Comparison of ENCODE assay signal across 27 cellular contexts in the genomic region with DNA sequence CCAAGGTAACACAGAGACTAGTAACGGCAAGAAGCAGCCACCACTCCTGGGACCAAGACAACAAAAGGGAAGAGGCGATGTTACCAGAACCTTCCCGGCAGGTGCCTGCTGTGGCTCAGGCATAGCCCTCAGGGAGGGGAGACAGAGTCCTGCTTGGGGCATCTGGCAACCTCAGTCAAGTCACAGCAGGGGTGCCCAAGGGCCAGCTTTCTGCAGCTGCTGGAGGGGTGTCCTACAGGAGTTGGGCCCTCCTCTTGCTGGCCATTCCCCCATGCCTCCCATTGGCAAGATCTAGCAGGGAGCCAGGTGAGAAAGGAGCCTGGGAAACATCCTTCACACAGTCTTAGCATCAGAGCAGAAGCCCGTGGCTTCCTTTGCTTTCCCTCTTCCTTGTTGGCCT. TPM values are rescaled to one million over a fixed set of nuclear protein-coding genes. Genes with fewer than 3 reads are reported as not detected.
A peak's percentile ranks its signal among the peaks of the same experiment; 100 is the strongest.
DNase-seq lines count a peak whose midpoint lies in the region; ATAC-seq and TF ChIP-seq lines count a peak whose summit lies in the region.
"Had no signal": no experiment of that assay in that cellular context is flagged by ENCODE, and none has a peak within 500 bp of the region (broad histone marks: within the 10 kb centered on the region; RNA-seq: fewer than 3 reads in every experiment).

No MANE protein-coding gene starts in this region.

- POLR2A ChIA-PET in IMR-90 (lab: Charles Lee; ENCODE audit: unreplicated experiment), result no interaction called here
- POLR2A ChIA-PET in CD8-positive, alpha-beta memory T cell (lab: Charles Lee), result no interaction called here

- no peak overlapping the region for H3K9ac ChIP-seq in IMR-90 (ENCODE audit: low read depth, low read length)
- no peak overlapping the region for H3K9ac ChIP-seq in mesendoderm (ENCODE audit: low read length)

- H3K9me3 ChIP-seq in IMR-90 (ENCODE audit: control insufficient read depth, insufficient read depth, low read length), result peaks cover 2% of the 10 kb centered on the region; the same call in 1 of the 2 replicates
- H3K9me3 ChIP-seq in CD8-positive, alpha-beta memory T cell (ENCODE audit: low read length), result no peaks in the 10 kb centered on the region
- H3K9me3 ChIP-seq: BE2C, heart left ventricle had no signal

- H4K5ac ChIP-seq in IMR-90 (ENCODE audit: low read depth, low read length) (no peak overlapping the region; the same call in 1 of the 2 replicates), mesendoderm (ENCODE audit: low read length) (no peak overlapping the region)

- 100% methylated on average over 1 of the region's 4 CpGs; no CpG with 5 or more reads in 1 of the 2 experiments for WGBS in IMR-90 (ENCODE audit: extremely low coverage in 2 of 2, insufficient read length in 1 of 2), 2 experiments
- WGBS in mesendoderm (ENCODE audit: extremely low coverage, insufficient coverage, low lambda C conversion rate), result no CpG with 5 or more reads among the region's 4 CpGs

- H2BK5ac ChIP-seq in IMR-90 (ENCODE audit: low read depth, low read length, poor library complexity, severe bottlenecking) (no peak overlapping the region), mesendoderm (ENCODE audit: low read length) (no peak overlapping the region)

- no peak for TF ChIP-seq CTCF in IMR-90 (conservative IDR thresholded peaks at IDR 0.05; ENCODE audit: low read depth, low read length)
- no peak for TF ChIP-seq CTCF in dorsolateral prefrontal cortex (IDR thresholded peaks at IDR 0.05 in 54 of 56, conservative IDR thresholded peaks at IDR 0.05 in 2 of 56; ENCODE audit: low read depth in 1 of 56, partially characterized antibody in 56 of 56)

- H3K4me3 ChIP-seq in IMR-90 (ENCODE audit: insufficient read depth, low read depth, low read length), result no peak overlapping the region
- H3K4me3 ChIP-seq in dorsolateral prefrontal cortex, result peak overlapping the region in 1 of 59 donors; percentile 9
- H3K4me3 ChIP-seq in mesendoderm (ENCODE audit: low read length), result no peak overlapping the region
- H3K4me3 ChIP-seq in CD8-positive, alpha-beta memory T cell (ENCODE audit: low read length), result no peak overlapping the region
- H3K4me3 ChIP-seq: heart left ventricle, PC-9 had no signal

- H3K4me1 Mint-ChIP-seq in CD8-positive, alpha-beta memory T cell, result no peaks in the 10 kb centered on the region
- H3K4me1 Mint-ChIP-seq: activated naive CD4-positive, alpha-beta T cell treated with anti-CD3 and anti-CD28 coated beads, Interleukin-2, amount 50 U/mL, for 24 hours had no signal

- H3K79me1 ChIP-seq in IMR-90 (ENCODE audit: low read depth in 1 of 2, low read length in 2 of 2), result peaks cover 37 to 87% of the 10 kb centered on the region in 2 experiments
- peaks cover 8% of the 10 kb centered on the region for H3K79me1 ChIP-seq in mesendoderm (ENCODE audit: low read length)

- CTCF ChIA-PET in IMR-90 (lab: Yijun Ruan, JAX), result interaction anchor here (0.6 kb wide), 1 partner anchor 22 kb away, joined by 3 read pairs; no protein-coding TSS in a partner anchor
- CTCF ChIA-PET in CD8-positive, alpha-beta memory T cell (lab: Charles Lee), result no interaction called here

- peaks cover 22% of the 10 kb centered on the region for H4K20me1 ChIP-seq in IMR-90 (ENCODE audit: insufficient read depth, low read length)

- no peaks in the 10 kb centered on the region; the same call in 1 of the 2 replicates for H3K36me3 ChIP-seq in IMR-90 (ENCODE audit: control insufficient read depth, insufficient read depth, low read length)
- no peaks in the 10 kb centered on the region for H3K36me3 ChIP-seq in mesendoderm (ENCODE audit: control insufficient read depth, insufficient read depth, low read length)
- H3K36me3 ChIP-seq in CD8-positive, alpha-beta memory T cell (ENCODE audit: insufficient read depth, low read length), result no peaks in the 10 kb centered on the region
- H3K36me3 ChIP-seq: BE2C, heart left ventricle had no signal

- no peak overlapping the region for H3K27ac Mint-ChIP-seq in CD8-positive, alpha-beta memory T cell
- H3K27ac Mint-ChIP-seq: activated CD8-positive, alpha-beta T cell treated with anti-CD3 and anti-CD28 coated beads for 36 hours; activated naive CD4-positive, alpha-beta T cell treated with anti-CD3 and anti-CD28 coated beads, Interleukin-2, amount 50 U/mL, for 24 hours; activated T-helper 1 cell treated with anti-CD3 and anti-CD28 coated beads, Interleukin-12 subunit alpha, Interleukin-12 subunit beta, Interleukin-2, Interleukin-4 antibody, amounts not matched to agents 30 ng/mL and 10 ng/mL and 1 ng/mL, durations not matched to agents 14 hours and 24 hours and 36 hours; CD8-positive, alpha-beta T cell; H9 had no signal

- in situ Hi-C loops in IMR-90 (cut with MboI; ENCODE audit: low sequenced_read_pairs), result no loop called here

- H3K4me1 ChIP-seq in IMR-90 (ENCODE audit: control insufficient read depth, insufficient read depth, low read length) (peaks cover 25% of the 10 kb centered on the region), mesendoderm (ENCODE audit: control insufficient read depth, low read depth, low read length) (peaks cover 9% of the 10 kb centered on the region)
- H3K4me1 ChIP-seq in CD8-positive, alpha-beta memory T cell (ENCODE audit: insufficient read depth, low read length), result no peaks in the 10 kb centered on the region
- H3K4me1 ChIP-seq: BE2C had no signal

- intact Hi-C loops in IMR-90 (cut with micrococcal nuclease) (no loop called here), dorsolateral prefrontal cortex (cut with DNase I) (no loop called here)

- H2AFZ ChIP-seq in IMR-90 (replicated peaks; ENCODE audit: low read length, poor library complexity), result no peak overlapping the region
- H2AFZ ChIP-seq: PC-9 had no signal

- peaks cover 4% of the 10 kb centered on the region for H3K79me2 ChIP-seq in mesendoderm (ENCODE audit: control insufficient read depth, insufficient read depth, low read length)

- H3K23ac ChIP-seq in IMR-90 (ENCODE audit: low read depth, low read length) (peak overlapping the region; percentile 31; the same call in 1 of the 2 replicates), mesendoderm (ENCODE audit: low read length) (no peak overlapping the region)

- no peaks in the 10 kb centered on the region for H3K9me3 Mint-ChIP-seq in CD8-positive, alpha-beta memory T cell
- H3K9me3 Mint-ChIP-seq: activated CD8-positive, alpha-beta T cell treated with anti-CD3 and anti-CD28 coated beads for 36 hours; activated naive CD4-positive, alpha-beta T cell treated with anti-CD3 and anti-CD28 coated beads, Interleukin-2, amount 50 U/mL, for 24 hours; activated T-helper 1 cell treated with anti-CD3 and anti-CD28 coated beads, Interleukin-12 subunit alpha, Interleukin-12 subunit beta, Interleukin-2, Interleukin-4 antibody, amounts not matched to agents 30 ng/mL and 10 ng/mL and 1 ng/mL, durations not matched to agents 14 hours and 24 hours and 36 hours; CD8-positive, alpha-beta T cell; H9 had no signal

- H3K14ac ChIP-seq in IMR-90 (replicated peaks; ENCODE audit: low read depth, low read length), result 0 out of 2 replicates have a peak overlapping the region, but pooled peaks have one; percentile 8

- no peak for TF ChIP-seq POLR2A in IMR-90 (IDR thresholded peaks at IDR 0.05; ENCODE audit: low read depth, low read length)

- no peak overlapping the region for H2BK20ac ChIP-seq in IMR-90 (ENCODE audit: low read depth, low read length)

- no peak overlapping the region for H2BK120ac ChIP-seq in IMR-90 (ENCODE audit: low read depth, low read length)
- H2BK120ac ChIP-seq in mesendoderm (ENCODE audit: low read depth, low read length), result no peak overlapping the region

- dilution Hi-C loops in IMR-90 (cut with HindIII; ENCODE audit: low sequenced_read_pairs, unreplicated experiment), result no loop called here

- no peak overlapping the region for H2AK5ac ChIP-seq in IMR-90 (ENCODE audit: low read depth, low read length)
- H2AK5ac ChIP-seq in mesendoderm (ENCODE audit: low read length), result no peak overlapping the region

- peaks cover 29% of the 10 kb centered on the region for H3K9me1 ChIP-seq in IMR-90 (ENCODE audit: insufficient read depth, low read length)

- H2BK15ac ChIP-seq in IMR-90 (ENCODE audit: low read depth, low read length) (no peak overlapping the region), mesendoderm (replicated peaks; ENCODE audit: low read depth) (no peak overlapping the region)

- DNase-seq in IMR-90 (no peak), dorsolateral prefrontal cortex (no peak), mesendoderm (peak; percentile 48), Ammon's horn (ENCODE audit: low spot score) (no peak), T1000 (lab: John Stamatoyannopoulos, UW) (no peak)
- DNase-seq in CD8-positive, alpha-beta memory T cell, result no peak
- DNase-seq in activated naive CD4-positive, alpha-beta T cell treated with anti-CD3 and anti-CD28 coated beads, Interleukin-2, amount 50 U/mL, for 16 hours, result no peak
- DNase-seq: ACHN; activated CD8-positive, alpha-beta memory T cell treated with anti-CD3 and anti-CD28 coated beads, Interleukin-2, amount 50 U/mL, for 48 hours; activated CD8-positive, alpha-beta T cell treated with anti-CD3 and anti-CD28 coated beads for 36 hours; BE2C; CD8-positive, alpha-beta T cell; cortex of kidney; foreskin keratinocyte; H9; heart left ventricle; KG1; NCI-H1092 treated with DMSO at 0.1 percent for 48 hours; NCI-H1930; NCI-H526; PC-9; Right ventricle myocardium superior; stimulated activated naive CD4-positive, alpha-beta T cell; T-helper 2 cell had no signal

- H4K8ac ChIP-seq in IMR-90 (ENCODE audit: low read depth in 2 of 2, low read length in 2 of 2) (no peak overlapping the region), mesendoderm (ENCODE audit: low read depth, low read length) (no peak overlapping the region)

- no peaks in the 10 kb centered on the region for H3K36me3 Mint-ChIP-seq in CD8-positive, alpha-beta memory T cell
- H3K36me3 Mint-ChIP-seq: activated naive CD4-positive, alpha-beta T cell treated with anti-CD3 and anti-CD28 coated beads, Interleukin-2, amount 50 U/mL, for 24 hours; CD8-positive, alpha-beta T cell had no signal

- H2AK9ac ChIP-seq in IMR-90 (replicated peaks; ENCODE audit: low read depth, low read length, poor library complexity), result no peak overlapping the region

- no peak overlapping the region for H3K27ac ChIP-seq in IMR-90 (ENCODE audit: insufficient read depth, low read length)
- H3K27ac ChIP-seq in dorsolateral prefrontal cortex, result peak overlapping the region; percentile 41 to 99 (median 92)
- H3K27ac ChIP-seq in mesendoderm (ENCODE audit: low read depth, low read length), result peak overlapping the region; percentile 10
- H3K27ac ChIP-seq in temporal lobe (ENCODE audit: low read depth, low read length), result peak overlapping the region; percentile 98
- no peak overlapping the region for H3K27ac ChIP-seq in CD8-positive, alpha-beta memory T cell (ENCODE audit: low read depth, low read length)
- H3K27ac ChIP-seq: foreskin keratinocyte, PC-9 had no signal

- H3K56ac ChIP-seq in IMR-90 (ENCODE audit: extremely low read depth, insufficient read depth, low read length) (no peak overlapping the region), mesendoderm (ENCODE audit: low read length) (no peak overlapping the region)

- no peak for TF ChIP-seq RAD21 in IMR-90 (IDR thresholded peaks at IDR 0.05; ENCODE audit: low read length)

- H3K4me2 ChIP-seq in IMR-90 (ENCODE audit: low read depth, low read length) (no peak overlapping the region), mesendoderm (ENCODE audit: low read length) (no peak overlapping the region)
- H3K4me2 ChIP-seq: PC-9 had no signal

- ATAC-seq in IMR-90 (ENCODE audit: low read depth), result no peak
- ATAC-seq: activated CD8-positive, alpha-beta T cell treated with anti-CD3 and anti-CD28 coated beads for 36 hours; CD8-positive, alpha-beta T cell; foreskin keratinocyte; heart left ventricle had no signal

- H3K4me3 Mint-ChIP-seq in CD8-positive, alpha-beta memory T cell, result no peak overlapping the region
- H3K4me3 Mint-ChIP-seq: activated CD8-positive, alpha-beta T cell treated with anti-CD3 and anti-CD28 coated beads for 36 hours; activated naive CD4-positive, alpha-beta T cell treated with anti-CD3 and anti-CD28 coated beads, Interleukin-2, amount 50 U/mL, for 24 hours; activated T-helper 1 cell treated with anti-CD3 and anti-CD28 coated beads, Interleukin-12 subunit alpha, Interleukin-12 subunit beta, Interleukin-2, Interleukin-4 antibody, amounts not matched to agents 30 ng/mL and 10 ng/mL and 1 ng/mL, durations not matched to agents 14 hours and 24 hours and 36 hours; CD8-positive, alpha-beta T cell; H9 had no signal

- H3K18ac ChIP-seq in IMR-90 (ENCODE audit: low read depth, low read length) (no peak overlapping the region), mesendoderm (ENCODE audit: low read length) (no peak overlapping the region)

- H4K91ac ChIP-seq in IMR-90 (ENCODE audit: insufficient read depth, low read depth, low read length), result no peak overlapping the region

- H3K27me3 ChIP-seq in IMR-90 (ENCODE audit: control insufficient read depth, insufficient read depth, low read length) (no peaks in the 10 kb centered on the region), dorsolateral prefrontal cortex (no peaks in the 10 kb centered on the region), mesendoderm (ENCODE audit: insufficient read depth, low read length, poor library complexity) (no peaks in the 10 kb centered on the region)
- H3K27me3 ChIP-seq in CD8-positive, alpha-beta memory T cell (ENCODE audit: insufficient read depth, low read length, poor library complexity, severe bottlenecking), result no peaks in the 10 kb centered on the region
- H3K27me3 ChIP-seq: BE2C, foreskin keratinocyte, heart left ventricle had no signal

- H3K27me3 Mint-ChIP-seq in CD8-positive, alpha-beta memory T cell, result peaks cover 5 to 13% of the 10 kb centered on the region in 2 donors

- no peak overlapping the region for H3K4ac ChIP-seq in IMR-90 (ENCODE audit: low read depth, low read length)
- no peak overlapping the region for H3K4ac ChIP-seq in mesendoderm (ENCODE audit: low read depth, low read length)

- BruUV-seq in IMR-90 (replicated peaks; lab: Mats Ljungman, UMichigan), result no TSS peak

RNA-seq across cellular contexts. Expression of gene SCHIP1, which starts 48.3 kb away (rescaled TPM):
- total RNA-seq in IMR-90 (2012; rRNA removed) (5.0 and 5.4 TPM in 2 replicates), dorsolateral prefrontal cortex (100 to 1,000 TPM in 47 of 120 experiments, 10 to 100 TPM in 73; 43.3 to 151 (median 93.9) TPM), temporal lobe (34.7 TPM)
- 2.8 and 3.9 TPM in 2 replicates for polyA plus RNA-seq in IMR-90 (2012; rRNA removed)
- polyA plus RNA-seq in IMR-90 (2012; cell fraction: cytosol; rRNA removed), result 0.21 and 0.57 TPM in 2 replicates
- polyA plus RNA-seq in IMR-90 (2012; cell fraction: nucleus; rRNA removed; ENCODE audit: low replicate concordance), result 3.5 and 19.4 TPM in 2 replicates
- polyA plus RNA-seq in mesendoderm (2013, experiment 1 of 2), result 6.3 TPM
- polyA plus RNA-seq in mesendoderm (2013, experiment 2 of 2), result 7.4 TPM
- total RNA-seq in CD8-positive, alpha-beta memory T cell, result not detected
- polyA plus RNA-seq in CD8-positive, alpha-beta memory T cell, result not detected
- total RNA-seq: activated CD8-positive, alpha-beta T cell treated with anti-CD3 and anti-CD28 coated beads for 36 hours; activated T-helper 1 cell treated with anti-CD3 and anti-CD28 coated beads, Interleukin-12 subunit alpha, Interleukin-12 subunit beta, Interleukin-2, Interleukin-4 antibody, amounts not matched to agents 30 ng/mL and 10 ng/mL and 1 ng/mL, durations not matched to agents 14 hours and 24 hours and 36 hours; CD8-positive, alpha-beta T cell had no signal

Comparison
In these comparisons a context has a peak if more than half of its experiments do, and no peak if none do; other contexts are left out.
1. H3K27ac ChIP-seq: peak in dorsolateral prefrontal cortex (59 of 59), mesendoderm (single experiment) and temporal lobe (single experiment); none in IMR-90 (single experiment) and CD8-positive, alpha-beta memory T cell (single experiment).